ENCODE assay signal across 1 cellular context in genomic region chr11:110712643-110713468, GRCh38.
A peak's percentile ranks its signal among the peaks of the same experiment; 100 is the strongest.
TF ChIP-seq lines count a peak whose summit lies in the region.

No MANE protein-coding gene starts in this region.

TF ChIP-seq in HepG2, 621 proteins besides CTCF, POLR2A, EP300 and RAD21 (continued from another document):
- TF ChIP-seq, protein P1, sequence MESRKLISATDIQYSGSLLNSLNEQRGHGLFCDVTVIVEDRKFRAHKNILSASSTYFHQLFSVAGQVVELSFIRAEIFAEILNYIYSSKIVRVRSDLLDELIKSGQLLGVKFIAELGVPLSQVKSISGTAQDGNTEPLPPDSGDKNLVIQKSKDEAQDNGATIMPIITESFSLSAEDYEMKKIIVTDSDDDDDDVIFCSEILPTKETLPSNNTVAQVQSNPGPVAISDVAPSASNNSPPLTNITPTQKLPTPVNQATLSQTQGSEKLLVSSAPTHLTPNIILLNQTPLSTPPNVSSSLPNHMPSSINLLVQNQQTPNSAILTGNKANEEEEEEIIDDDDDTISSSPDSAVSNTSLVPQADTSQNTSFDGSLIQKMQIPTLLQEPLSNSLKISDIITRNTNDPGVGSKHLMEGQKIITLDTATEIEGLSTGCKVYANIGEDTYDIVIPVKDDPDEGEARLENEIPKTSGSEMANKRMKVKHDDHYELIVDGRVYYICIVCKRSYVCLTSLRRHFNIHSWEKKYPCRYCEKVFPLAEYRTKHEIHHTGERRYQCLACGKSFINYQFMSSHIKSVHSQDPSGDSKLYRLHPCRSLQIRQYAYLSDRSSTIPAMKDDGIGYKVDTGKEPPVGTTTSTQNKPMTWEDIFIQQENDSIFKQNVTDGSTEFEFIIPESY (CRISPR knock-in tag; IDR thresholded peaks at IDR 0.05), result peak; percentile 32; the same call in 1 of the 2 replicates
- TF ChIP-seq NAIF1 (CRISPR knock-in tag; IDR thresholded peaks at IDR 0.05; ENCODE audit: borderline replicate concordance), result no peak
- 0 out of 2 replicates have a peak, but pooled peaks have one; percentile 36 for TF ChIP-seq EED (CRISPR knock-in tag; IDR thresholded peaks at IDR 0.05)
- no peak for TF ChIP-seq MYPOP (CRISPR knock-in tag; IDR thresholded peaks at IDR 0.05)
